Comparison of ENCODE assay signal across 16 cellular contexts in the genomic region with DNA sequence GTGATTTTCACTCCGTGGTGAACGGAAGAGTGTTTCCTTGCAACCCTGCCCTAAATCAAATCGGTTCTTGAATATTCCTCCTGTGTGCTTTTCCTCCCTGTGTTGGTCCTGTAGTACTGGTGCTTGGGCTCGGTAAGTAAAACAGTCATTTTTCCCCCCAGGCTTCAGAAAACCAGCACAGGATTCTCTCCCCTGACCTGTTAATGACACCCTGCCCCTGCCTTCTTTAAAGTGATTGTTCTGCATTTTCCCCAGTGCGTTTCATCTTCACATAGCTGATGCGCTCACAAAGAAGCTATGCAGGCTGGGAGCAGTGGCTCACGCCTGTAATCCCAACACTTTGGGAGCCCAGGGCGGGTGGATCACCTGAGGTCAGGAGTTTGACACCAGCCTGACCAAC.
A peak's percentile ranks its signal among the peaks of the same experiment; 100 is the strongest.
DNase-seq lines count a peak whose midpoint lies in the region; ATAC-seq and TF ChIP-seq lines count a peak whose summit lies in the region.
"Had no signal": no experiment of that assay in that cellular context is flagged by ENCODE, and none has a peak within 500 bp of the region (broad histone marks: within the 10 kb centered on the region; RNA-seq: fewer than 3 reads in every experiment).

No MANE protein-coding gene starts in this region.

- H3K4me1 ChIP-seq in neural progenitor cell (no peaks in the 10 kb centered on the region), osteoblast (ENCODE audit: insufficient read depth, low read length) (no peaks in the 10 kb centered on the region)
- no peaks in the 10 kb centered on the region for H3K4me1 ChIP-seq in CD8-positive, alpha-beta T cell (ENCODE audit: insufficient read depth, low read length)

- TF ChIP-seq CTCF in neural progenitor cell (IDR thresholded peaks at IDR 0.05) (no peak), osteoblast (IDR thresholded peaks at IDR 0.05; ENCODE audit: extremely low read depth, low read depth, low read length) (no peak)
- no peak for TF ChIP-seq CTCF in CD8-positive, alpha-beta T cell (IDR thresholded peaks at IDR 0.05)

- no peaks in the 10 kb centered on the region for H3K36me3 Mint-ChIP-seq in neural progenitor cell
- no peaks in the 10 kb centered on the region for H3K36me3 Mint-ChIP-seq in CD8-positive, alpha-beta T cell
- H3K36me3 Mint-ChIP-seq: CD14-positive monocyte; CD4-positive, alpha-beta memory T cell had no signal

- H2AFZ ChIP-seq in neural progenitor cell (replicated peaks): no peak overlapping the region
- H2AFZ ChIP-seq in osteoblast (ENCODE audit: low read length): no peak overlapping the region

- POLR2A ChIA-PET in CD8-positive, alpha-beta T cell (lab: Charles Lee): no interaction called here

- H3K9ac ChIP-seq in neural progenitor cell: peak overlapping the region; percentile 19
- H3K9ac ChIP-seq: BLaER1 had no signal

- CTCF ChIA-PET in CD8-positive, alpha-beta T cell (lab: Charles Lee): interaction anchor here (1.7 kb wide), 1 partner anchor 13 kb away, joined by 7 read pairs; no protein-coding TSS in a partner anchor

- intact Hi-C loops in CD8-positive, alpha-beta T cell (cut with DNase I, micrococcal nuclease): no loop called here

- H3K4me1 Mint-ChIP-seq in neural progenitor cell: peaks cover 11% of the 10 kb centered on the region
- H3K4me1 Mint-ChIP-seq in CD8-positive, alpha-beta T cell (ENCODE audit: low read depth): peaks cover 3% of the 10 kb centered on the region

- no peaks in the 10 kb centered on the region for H4K20me1 ChIP-seq in neural progenitor cell (ENCODE audit: low read depth)
- H4K20me1 ChIP-seq in osteoblast (ENCODE audit: insufficient read depth, low read length): no peaks in the 10 kb centered on the region
- H4K20me1 ChIP-seq: BLaER1 had no signal

- H3K4me2 ChIP-seq in neural progenitor cell: no peak overlapping the region
- no peak overlapping the region for H3K4me2 ChIP-seq in osteoblast (ENCODE audit: insufficient read depth, low read length)
- H3K4me2 ChIP-seq: BLaER1 had no signal

- H3K36me3 ChIP-seq in neural progenitor cell (no peaks in the 10 kb centered on the region), osteoblast (ENCODE audit: insufficient read depth, low read length) (no peaks in the 10 kb centered on the region)
- no peaks in the 10 kb centered on the region for H3K36me3 ChIP-seq in CD8-positive, alpha-beta T cell (ENCODE audit: insufficient read depth, low read length)
- H3K36me3 ChIP-seq: BLaER1 had no signal

- H3K9me3 Mint-ChIP-seq in neural progenitor cell: no peaks in the 10 kb centered on the region
- H3K9me3 Mint-ChIP-seq in CD8-positive, alpha-beta T cell: no peaks in the 10 kb centered on the region
- H3K9me3 Mint-ChIP-seq: CD4-positive, alpha-beta memory T cell; H9 had no signal

- no peak overlapping the region for H3K4me3 ChIP-seq in neural progenitor cell
- H3K4me3 ChIP-seq in osteoblast (ENCODE audit: insufficient read depth, low read length): no peak overlapping the region
- H3K4me3 ChIP-seq in CD8-positive, alpha-beta T cell (ENCODE audit: low read depth, low read length): no peak overlapping the region
- H3K4me3 ChIP-seq: BLaER1, GM12878 had no signal

- H3K4me3 Mint-ChIP-seq in neural progenitor cell: no peak overlapping the region
- H3K4me3 Mint-ChIP-seq in CD8-positive, alpha-beta T cell: no peak overlapping the region
- H3K4me3 Mint-ChIP-seq: CD14-positive monocyte; CD4-positive, alpha-beta memory T cell; H9 had no signal

- peaks cover 3% of the 10 kb centered on the region for H3K27me3 Mint-ChIP-seq in neural progenitor cell (ENCODE audit: insufficient read depth, low read depth)
- peaks cover 33% of the 10 kb centered on the region for H3K27me3 Mint-ChIP-seq in CD8-positive, alpha-beta T cell (ENCODE audit: low read depth)

- H3K27me3 ChIP-seq in neural progenitor cell (peaks cover 30% of the 10 kb centered on the region), osteoblast (ENCODE audit: insufficient read depth, low read length) (peaks cover 10% of the 10 kb centered on the region)
- H3K27me3 ChIP-seq in CD8-positive, alpha-beta T cell (ENCODE audit: insufficient read depth, low read length): peaks cover 7% of the 10 kb centered on the region
- H3K27me3 ChIP-seq: BLaER1 had no signal

- DNase-seq in ELF-1 (ENCODE audit: low read depth, low spot score): peak; percentile 79
- DNase-seq in NCI-H2227 treated with DMSO at 0.1 percent for 48 hours (lab: John Stamatoyannopoulos, UW): peak; percentile 23
- peak; percentile 72 for DNase-seq in islet precursor cell
- no peak for DNase-seq in neural progenitor cell (ENCODE audit: low spot score)
- no peak for DNase-seq in osteoblast (ENCODE audit: insufficient read length, low spot score, missing footprints)
- no peak for DNase-seq in CD8-positive, alpha-beta T cell
- DNase-seq in NCI-H526 (lab: John Stamatoyannopoulos, UW): no peak
- DNase-seq: 8988T; Calu3; CD4-positive, alpha-beta memory T cell; DMS79 treated with DMSO at 0.1 percent for 48 hours; H9 had no signal

- no peak for ATAC-seq in HG02970 (IDR thresholded peaks at IDR 0.05; ENCODE audit: low FRiP score, unreplicated experiment)
- no peak for ATAC-seq in CD8-positive, alpha-beta T cell
- ATAC-seq: GM12878 had no signal

- no peak overlapping the region for H3K27ac Mint-ChIP-seq in neural progenitor cell
- H3K27ac Mint-ChIP-seq in CD8-positive, alpha-beta T cell: no peak overlapping the region
- H3K27ac Mint-ChIP-seq: CD14-positive monocyte, H9 had no signal

- no peaks in the 10 kb centered on the region for H3K9me3 ChIP-seq in neural progenitor cell (ENCODE audit: low read depth)
- H3K9me3 ChIP-seq in osteoblast (ENCODE audit: low read depth, low read length): no peaks in the 10 kb centered on the region
- no peaks in the 10 kb centered on the region for H3K9me3 ChIP-seq in CD8-positive, alpha-beta T cell (ENCODE audit: low read length)
- H3K9me3 ChIP-seq: BLaER1 had no signal

- no peaks in the 10 kb centered on the region for H3F3A ChIP-seq in neural progenitor cell (ENCODE audit: low read depth)

- no peaks in the 10 kb centered on the region for H3K79me2 ChIP-seq in neural progenitor cell (ENCODE audit: low read depth)
- H3K79me2 ChIP-seq in osteoblast (ENCODE audit: insufficient read depth, low read length): no peaks in the 10 kb centered on the region

- H3K27ac ChIP-seq in neural progenitor cell (no peak overlapping the region), osteoblast (ENCODE audit: low read depth, low read length) (no peak overlapping the region)
- no peak overlapping the region for H3K27ac ChIP-seq in CD8-positive, alpha-beta T cell (ENCODE audit: low read depth, low read length)
- H3K27ac ChIP-seq: BLaER1 had no signal

Comparison
In these comparisons a context has a peak if more than half of its experiments do, and no peak if none do; other contexts are left out.
1. DNase-seq: peak in ELF-1 (single experiment), NCI-H2227 treated with DMSO at 0.1 percent for 48 hours (single experiment) and islet precursor cell (single experiment); none in neural progenitor cell (single experiment), osteoblast (single experiment), CD8-positive, alpha-beta T cell (0 of 7) and NCI-H526 (0 of 2).